ENCODE assay signal across 20 cellular contexts in genomic region chr15:66099950-66100671, GRCh38.
"Had no signal": no experiment of that assay in that cellular context is flagged by ENCODE, and none has a peak within 500 bp of the region (broad histone marks: within the 10 kb centered on the region; RNA-seq: fewer than 3 reads in every experiment).

No MANE protein-coding gene starts in this region.

- H3K36me3 ChIP-seq: brain microvascular endothelial cell, left lung, thyroid gland, WERI-Rb-1 had no signal

- H3K4me3 Mint-ChIP-seq: activated CD4-positive, alpha-beta T cell treated with anti-CD3 and anti-CD28 coated beads, Interleukin-2, amount 10 ng/mL, durations not matched to agents 7 days and 5 days; activated CD8-positive, alpha-beta T cell treated with anti-CD3 and anti-CD28 coated beads for 36 hours; nephron; stimulated activated naive CD8-positive, alpha-beta T cell treated with anti-CD3 and anti-CD28 coated beads, Interleukin-15, Interleukin-2, amounts not matched to agents 100 ng/mL and 50 ng/mL, for 24 hours had no signal

- ATAC-seq: activated CD8-positive, alpha-beta T cell treated with anti-CD3 and anti-CD28 coated beads for 36 hours; activated naive CD4-positive, alpha-beta T cell treated with anti-CD3 and anti-CD28 coated beads, Interleukin-2, amount 50 U/mL, for 72 hours; esophagus mucosa; left lung had no signal

- H3K4me3 ChIP-seq: left lung, thyroid gland had no signal

- H3K4me1 Mint-ChIP-seq: activated CD4-positive, alpha-beta T cell treated with anti-CD3 and anti-CD28 coated beads, Interleukin-2, amount 10 ng/mL, durations not matched to agents 7 days and 5 days had no signal

- H3K9me3 ChIP-seq: left lung, thyroid gland had no signal

- H3K27me3 ChIP-seq: thyroid gland had no signal

- H3K27ac ChIP-seq: brain microvascular endothelial cell, left lung, thyroid gland had no signal

- H3K36me3 Mint-ChIP-seq: activated naive CD4-positive, alpha-beta T cell treated with anti-CD3 and anti-CD28 coated beads, Interleukin-2, amount 50 U/mL, for 72 hours had no signal

- H3K27ac Mint-ChIP-seq: activated CD4-positive, alpha-beta T cell treated with anti-CD3 and anti-CD28 coated beads, Interleukin-2, amount 10 ng/mL, durations not matched to agents 7 days and 5 days; activated CD8-positive, alpha-beta T cell treated with anti-CD3 and anti-CD28 coated beads for 36 hours; activated naive CD4-positive, alpha-beta T cell treated with anti-CD3 and anti-CD28 coated beads, Interleukin-2, amount 50 U/mL, for 72 hours; nephron; stimulated activated naive CD8-positive, alpha-beta T cell treated with anti-CD3 and anti-CD28 coated beads, Interleukin-15, Interleukin-2, amounts not matched to agents 100 ng/mL and 50 ng/mL, for 24 hours had no signal

- H3K9me3 Mint-ChIP-seq: activated CD4-positive, alpha-beta T cell treated with anti-CD3 and anti-CD28 coated beads, Interleukin-2, amount 10 ng/mL, durations not matched to agents 7 days and 5 days; activated CD8-positive, alpha-beta T cell treated with anti-CD3 and anti-CD28 coated beads for 36 hours; activated naive CD4-positive, alpha-beta T cell treated with anti-CD3 and anti-CD28 coated beads, Interleukin-2, amount 50 U/mL, for 72 hours; nephron; stimulated activated naive CD8-positive, alpha-beta T cell treated with anti-CD3 and anti-CD28 coated beads, Interleukin-15, Interleukin-2, amounts not matched to agents 100 ng/mL and 50 ng/mL, for 24 hours had no signal

- H3K4me1 ChIP-seq: left lung, thyroid gland had no signal

- DNase-seq: activated CD4-positive, alpha-beta T cell treated with anti-CD3 and anti-CD28 coated beads, Interleukin-2, amount 10 ng/mL, durations not matched to agents 7 days and 5 days; activated CD4-positive, CD25-positive, alpha-beta regulatory T cell treated with anti-CD3 and anti-CD28 coated beads, Interleukin-2, amount 50 U/mL, for 72 hours; activated CD8-positive, alpha-beta T cell treated with anti-CD3 and anti-CD28 coated beads for 36 hours; activated T-cell treated with anti-CD3 and anti-CD28 coated beads, Interleukin-2, amount 50 U/mL, for 1 hour; aorta; brain microvascular endothelial cell; dermis blood vessel endothelial cell; effector CD8-positive, alpha-beta T cell; foreskin melanocyte; midbrain; nucleus accumbens; stimulated activated CD4-positive, alpha-beta T cell treated with anti-CD3 and anti-CD28 coated beads, Interleukin-1b, Interleukin-23, amount 100 ng/mL, for 48 hours; substantia nigra; thyroid gland; WERI-Rb-1 had no signal
